Comparison of ENCODE assay signal across 18 cellular contexts in genomic region chr13:79297128-79297527, GRCh38.
"Had no signal": no experiment of that assay in that cellular context is flagged by ENCODE, and none has a peak within 500 bp of the region (broad histone marks: within the 10 kb centered on the region; RNA-seq: fewer than 3 reads in every experiment).

No MANE protein-coding gene starts in this region.

- H3K4me3 Mint-ChIP-seq: central memory CD8-positive, alpha-beta T cell; effector memory CD8-positive, alpha-beta T cell; stimulated activated naive B cell treated with anti-CD40 and anti-IgM and Interleukin-4, amounts not matched to agents 10 μg/mL and 1 μg/mL and 100 μg/mL, for 72 hours had no signal

- H3K9me3 ChIP-seq: body of pancreas, psoas muscle had no signal

- H3K27ac Mint-ChIP-seq: effector memory CD8-positive, alpha-beta T cell; stimulated activated naive B cell treated with anti-CD40 and anti-IgM and Interleukin-4, amounts not matched to agents 10 μg/mL and 1 μg/mL and 100 μg/mL, for 72 hours had no signal

- H3K36me3 Mint-ChIP-seq: stimulated activated naive B cell treated with anti-CD40 and anti-IgM and Interleukin-4, amounts not matched to agents 10 μg/mL and 1 μg/mL and 100 μg/mL, for 72 hours had no signal

- DNase-seq: activated CD4-positive, alpha-beta T cell treated with anti-CD3 and anti-CD28 coated beads, Interleukin-2, amount 50 U/mL, for 1 hour; activated CD4-positive, CD25-positive, alpha-beta regulatory T cell; activated naive CD4-positive, alpha-beta T cell treated with anti-CD3 and anti-CD28 coated beads, Interleukin-2, amount 50 U/mL, for 16 hours; activated T-cell treated with anti-CD3 and anti-CD28 coated beads, Interleukin-2, amount 50 U/mL, for 1 hour; body of pancreas; cortex of kidney; effector memory CD8-positive, alpha-beta T cell; kidney; left ventricle myocardium superior; psoas muscle; spleen; stimulated activated CD4-positive, alpha-beta T cell treated with anti-CD3 and anti-CD28 coated beads, Interleukin-1b, Interleukin-23, amount 100 ng/mL, for 48 hours; stimulated activated naive B cell treated with anti-CD40 and anti-IgM and Interleukin-4, amounts not matched to agents 10 μg/mL and 1 μg/mL and 100 μg/mL, for 72 hours; trophoblast cell had no signal

- H3K4me1 Mint-ChIP-seq: central memory CD8-positive, alpha-beta T cell; stimulated activated naive B cell treated with anti-CD40 and anti-IgM and Interleukin-4, amounts not matched to agents 10 μg/mL and 1 μg/mL and 100 μg/mL, for 72 hours had no signal

- ATAC-seq: body of pancreas; effector memory CD8-positive, alpha-beta T cell; gastroesophageal sphincter; left ventricle myocardium superior; psoas muscle; sciatic nerve; stimulated activated naive B cell treated with anti-CD40 and anti-IgM and Interleukin-4, amounts not matched to agents 10 μg/mL and 1 μg/mL and 100 μg/mL, for 72 hours had no signal

- H3K27me3 ChIP-seq: body of pancreas had no signal

- H3K9me3 Mint-ChIP-seq: central memory CD8-positive, alpha-beta T cell; effector memory CD8-positive, alpha-beta T cell had no signal

- H3K27ac ChIP-seq: body of pancreas, epithelial cell of prostate, gastroesophageal sphincter, psoas muscle, spleen had no signal
